ENCODE assay signal across 13 cellular contexts in the genomic region with DNA sequence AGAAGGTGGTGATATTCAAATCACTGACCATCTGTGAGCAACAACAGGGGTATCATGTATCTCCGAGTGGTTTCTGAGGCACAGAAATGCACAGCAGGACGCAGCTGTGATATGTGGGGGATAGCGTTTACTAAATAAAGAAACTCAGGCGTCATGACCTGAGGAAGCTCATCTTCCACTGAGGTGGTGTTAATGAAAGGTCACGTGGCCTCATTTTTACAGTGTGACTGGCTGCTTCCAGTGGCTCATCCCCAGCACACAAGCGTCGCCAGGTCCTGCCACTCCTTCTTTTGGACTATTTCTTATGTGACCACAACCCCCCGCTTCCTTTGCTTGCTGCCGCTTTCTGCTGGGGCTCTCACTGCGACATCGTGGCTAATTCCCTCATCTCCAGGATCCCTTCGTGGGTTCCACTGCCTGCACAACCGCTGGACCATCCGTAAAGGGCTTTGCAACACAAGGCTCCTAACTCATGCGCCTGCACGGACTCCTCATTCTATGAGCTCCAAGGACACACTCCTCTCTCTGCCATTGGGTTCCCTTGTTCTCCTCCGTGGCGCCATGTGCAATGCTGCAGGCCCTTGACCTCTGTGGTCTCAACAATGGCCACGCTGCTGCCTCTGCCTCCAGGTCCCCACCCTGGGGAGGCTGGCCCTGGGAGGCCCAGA.
DNase-seq lines count a peak whose midpoint lies in the region; ATAC-seq and TF ChIP-seq lines count a peak whose summit lies in the region.
"Had no signal": no experiment of that assay in that cellular context is flagged by ENCODE, and none has a peak within 500 bp of the region (broad histone marks: within the 10 kb centered on the region; RNA-seq: fewer than 3 reads in every experiment).

No MANE protein-coding gene starts in this region.

- H4K20me1 ChIP-seq in DOHH2 (ENCODE audit: control insufficient read depth, insufficient read depth, low read depth, low read length), result no peaks in the 10 kb centered on the region

- no peaks in the 10 kb centered on the region for H3K9me2 ChIP-seq in DOHH2 (replicated peaks; ENCODE audit: control insufficient read depth, low read length)

- peak; percentile 60 for DNase-seq in NCI-H146 (lab: John Stamatoyannopoulos, UW)
- DNase-seq in caudate nucleus (lab: John Stamatoyannopoulos, UW), result no peak
- DNase-seq in SW480 (ENCODE audit: low spot score), result no peak
- DNase-seq in HuH-7.5 (ENCODE audit: low spot score), result no peak
- DNase-seq: activated CD4-positive, CD25-positive, alpha-beta regulatory T cell treated with anti-CD3 and anti-CD28 coated beads, Interleukin-2, amount 50 U/mL, for 72 hours; aorta; PC-3; retina had no signal

- H3K9me3 ChIP-seq in DOHH2 (ENCODE audit: control insufficient read depth, insufficient read depth, low read length) (no peaks in the 10 kb centered on the region), neutrophil (no peaks in the 10 kb centered on the region)

- TF ChIP-seq CTCF in DOHH2 (IDR thresholded peaks at IDR 0.05; ENCODE audit: low read depth, low read length, poor library complexity, severe bottlenecking), result no peak
- no peak for TF ChIP-seq CTCF in neutrophil (IDR thresholded peaks at IDR 0.05)

- peak overlapping the region; percentile 12; the same call in 1 of the 2 replicates for H3K27ac ChIP-seq in DOHH2 (ENCODE audit: low read depth, low read length)
- H3K27ac ChIP-seq in caudate nucleus (ENCODE audit: low read depth, low read length), result peak overlapping the region; percentile 96
- peak overlapping the region; percentile 34 for H3K27ac ChIP-seq in neutrophil
- H3K27ac ChIP-seq: KMS-11 had no signal

- H3K36me3 ChIP-seq in DOHH2 (ENCODE audit: control insufficient read depth, low read length) (no peaks in the 10 kb centered on the region), neutrophil (peaks cover 82% of the 10 kb centered on the region)

- no peaks in the 10 kb centered on the region for H3F3A ChIP-seq in DOHH2 (ENCODE audit: control insufficient read depth, insufficient read depth)

- H3K4me2 ChIP-seq in DOHH2 (ENCODE audit: low read length), result peak overlapping the region; percentile 50
- H3K4me2 ChIP-seq: KMS-11 had no signal

- H3K27me3 ChIP-seq in DOHH2 (ENCODE audit: control insufficient read depth, low read length), result no peaks in the 10 kb centered on the region
- H3K27me3 ChIP-seq in neutrophil, result no peaks in the 10 kb centered on the region

- ATAC-seq in GM19452 (IDR thresholded peaks at IDR 0.05; ENCODE audit: unreplicated experiment) (no peak), HG02973 (IDR thresholded peaks at IDR 0.05; ENCODE audit: unreplicated experiment) (no peak)
- ATAC-seq: PC-3 had no signal

- no peaks in the 10 kb centered on the region for H3K79me2 ChIP-seq in DOHH2 (ENCODE audit: control insufficient read depth, low read length)

- H3K4me1 ChIP-seq in DOHH2 (ENCODE audit: control insufficient read depth, low read length) (peaks cover 25% of the 10 kb centered on the region), neutrophil (ENCODE audit: control insufficient read depth in 1 of 2, insufficient read depth in 1 of 2, low read depth in 1 of 2, low read length in 1 of 2) (peaks cover 30 to 42% of the 10 kb centered on the region in 2 experiments)

- H3K4me3 ChIP-seq in DOHH2 (ENCODE audit: low read length), result peak overlapping the region; percentile 2; the same call in 1 of the 2 replicates
- no peak overlapping the region for H3K4me3 ChIP-seq in neutrophil (ENCODE audit: low read depth in 1 of 2, low read length in 1 of 2)

Comparison
In these comparisons a context has a peak if more than half of its experiments do, and no peak if none do; other contexts are left out.
1. H3K27ac ChIP-seq: peak in every context shown above with its lines; median percentile 96 in caudate nucleus; 34 in neutrophil; 12 in DOHH2.